ENCODE assay signal across 3 cellular contexts in genomic region chr9:71071633-71072032, GRCh38. TPM values are rescaled to one million over a fixed set of nuclear protein-coding genes. Genes with fewer than 3 reads are reported as not detected.
"Had no signal": no experiment of that assay in that cellular context is flagged by ENCODE, and none has a peak within 500 bp of the region (broad histone marks: within the 10 kb centered on the region; RNA-seq: fewer than 3 reads in every experiment).

No MANE protein-coding gene starts in this region.

- H3K4me3 ChIP-seq: GM12878 had no signal

- DNase-seq: GDM1, GF-D8 had no signal

- ATAC-seq: GM12878 had no signal

RNA-seq across cellular contexts. Expression of gene TRPM3, which starts 49.8 kb away (rescaled TPM):
- polyA plus RNA-seq: GM12878 had no signal
